In the genomic region with DNA sequence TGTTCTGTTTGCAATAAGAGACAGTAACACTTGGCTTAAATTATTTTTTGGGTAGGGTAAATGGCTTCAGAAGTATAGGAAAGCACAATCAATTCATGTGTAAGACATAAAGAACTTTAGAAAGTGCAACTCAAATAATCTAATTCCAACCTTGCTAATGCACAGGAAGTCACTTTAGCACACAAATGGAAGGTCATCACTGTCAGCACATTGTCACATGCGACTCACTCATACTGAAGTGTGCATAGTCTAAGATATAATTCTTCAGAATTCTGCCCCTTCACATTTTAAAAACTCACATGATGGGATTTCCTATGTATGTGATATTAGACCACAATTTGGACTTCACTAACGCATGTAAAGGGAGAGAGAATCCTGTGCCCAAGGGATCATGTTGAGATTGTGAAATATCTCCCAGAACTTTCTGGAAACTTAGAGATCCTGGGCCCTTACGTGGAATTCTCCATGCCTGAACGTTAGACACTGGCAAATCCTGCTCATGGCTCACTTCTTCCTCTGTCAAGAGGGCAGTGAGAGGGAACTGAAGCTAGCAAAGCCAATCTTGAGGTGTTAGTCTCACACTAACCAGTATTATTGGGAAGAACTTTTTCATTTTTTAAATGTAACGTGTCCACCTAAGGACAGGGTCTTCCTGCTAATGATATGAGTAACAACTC, we compare ENCODE assay signal across 13 cellular contexts.
DNase-seq lines count a peak whose midpoint lies in the region; ATAC-seq lines count a peak whose summit lies in the region.
"Had no signal": no experiment of that assay in that cellular context is flagged by ENCODE, and none has a peak within 500 bp of the region (broad histone marks: within the 10 kb centered on the region; RNA-seq: fewer than 3 reads in every experiment).

No MANE protein-coding gene starts in this region.

- peak overlapping the region; percentile 87 for H3K27ac Mint-ChIP-seq in activated T-helper 2 cell treated with anti-CD3 and anti-CD28 coated beads, Interferon-gamma antibody, Interleukin-2, Interleukin-4, amounts not matched to agents 10 μg/mL and 5 μg/mL and 100 μg/mL, durations not matched to agents 14 hours and 24 hours and 36 hours

- peak overlapping the region; percentile 5 for H3K4me3 Mint-ChIP-seq in activated T-helper 2 cell treated with anti-CD3 and anti-CD28 coated beads, Interferon-gamma antibody, Interleukin-2, Interleukin-4, amounts not matched to agents 10 μg/mL and 5 μg/mL and 100 μg/mL, durations not matched to agents 14 hours and 24 hours and 36 hours (ENCODE audit: low read depth)

- intact Hi-C loops in activated T-helper 2 cell treated with anti-CD3 and anti-CD28 coated beads, Interferon-gamma antibody, Interleukin-2, Interleukin-4, amounts not matched to agents 10 μg/mL and 5 μg/mL and 100 μg/mL, durations not matched to agents 14 hours and 24 hours and 36 hours (cut with micrococcal nuclease) = loop anchor here (1.0 to 10.0 kb wide), 16 partner anchors 18 to 476 kb away; a partner anchor contains a TSS

- peaks cover 58% of the 10 kb centered on the region for H3K4me1 Mint-ChIP-seq in activated T-helper 2 cell treated with anti-CD3 and anti-CD28 coated beads, Interferon-gamma antibody, Interleukin-2, Interleukin-4, amounts not matched to agents 10 μg/mL and 5 μg/mL and 100 μg/mL, durations not matched to agents 14 hours and 24 hours and 36 hours (ENCODE audit: low read depth)

- peaks cover 26% of the 10 kb centered on the region for H3K9me3 Mint-ChIP-seq in activated T-helper 2 cell treated with anti-CD3 and anti-CD28 coated beads, Interferon-gamma antibody, Interleukin-2, Interleukin-4, amounts not matched to agents 10 μg/mL and 5 μg/mL and 100 μg/mL, durations not matched to agents 14 hours and 24 hours and 36 hours

- H3K27me3 Mint-ChIP-seq in activated T-helper 2 cell treated with anti-CD3 and anti-CD28 coated beads, Interferon-gamma antibody, Interleukin-2, Interleukin-4, amounts not matched to agents 10 μg/mL and 5 μg/mL and 100 μg/mL, durations not matched to agents 14 hours and 24 hours and 36 hours (ENCODE audit: low read depth) = no peaks in the 10 kb centered on the region

- DNase-seq in activated T-helper 2 cell treated with anti-CD3 and anti-CD28 coated beads, Interferon-gamma antibody, Interleukin-2, Interleukin-4, amounts not matched to agents 10 μg/mL and 5 μg/mL and 100 μg/mL, durations not matched to agents 14 hours and 24 hours and 36 hours (ENCODE audit: low spot score) = no peak
- no peak for DNase-seq in NCI-H748 (lab: John Stamatoyannopoulos, UW; ENCODE audit: unreplicated experiment)
- DNase-seq in activated effector memory CD4-positive, alpha-beta T cell treated with anti-CD3 and anti-CD28 coated beads, Interleukin-2, amount 50 U/mL, for 16 hours = no peak
- DNase-seq: GF-D8, left ventricle myocardium inferior, sigmoid colon, T1000 had no signal

- peaks cover 21% of the 10 kb centered on the region for H3K36me3 Mint-ChIP-seq in activated T-helper 2 cell treated with anti-CD3 and anti-CD28 coated beads, Interferon-gamma antibody, Interleukin-2, Interleukin-4, amounts not matched to agents 10 μg/mL and 5 μg/mL and 100 μg/mL, durations not matched to agents 14 hours and 24 hours and 36 hours (ENCODE audit: low read depth)

- ATAC-seq in GM18498 (IDR thresholded peaks at IDR 0.05; ENCODE audit: unreplicated experiment) = peak; percentile 30
- ATAC-seq in GM19397 (IDR thresholded peaks at IDR 0.05; ENCODE audit: unreplicated experiment) = peak; percentile 18
- ATAC-seq in HG03342 (IDR thresholded peaks at IDR 0.05; ENCODE audit: unreplicated experiment) = peak; percentile 10
- ATAC-seq in HG02678 (IDR thresholded peaks at IDR 0.05; ENCODE audit: unreplicated experiment) = no peak
- no peak for ATAC-seq in HG03159 (IDR thresholded peaks at IDR 0.05; ENCODE audit: unreplicated experiment)
- ATAC-seq: HCT116 had no signal

Comparison
In these comparisons a context has a peak if more than half of its experiments do, and no peak if none do; other contexts are left out.
1. ATAC-seq: peak in GM18498 (single experiment), GM19397 (single experiment) and HG03342 (single experiment); none in HG02678 (single experiment) and HG03159 (single experiment).